21 cellular contexts compared by ENCODE assay signal in the genomic region with DNA sequence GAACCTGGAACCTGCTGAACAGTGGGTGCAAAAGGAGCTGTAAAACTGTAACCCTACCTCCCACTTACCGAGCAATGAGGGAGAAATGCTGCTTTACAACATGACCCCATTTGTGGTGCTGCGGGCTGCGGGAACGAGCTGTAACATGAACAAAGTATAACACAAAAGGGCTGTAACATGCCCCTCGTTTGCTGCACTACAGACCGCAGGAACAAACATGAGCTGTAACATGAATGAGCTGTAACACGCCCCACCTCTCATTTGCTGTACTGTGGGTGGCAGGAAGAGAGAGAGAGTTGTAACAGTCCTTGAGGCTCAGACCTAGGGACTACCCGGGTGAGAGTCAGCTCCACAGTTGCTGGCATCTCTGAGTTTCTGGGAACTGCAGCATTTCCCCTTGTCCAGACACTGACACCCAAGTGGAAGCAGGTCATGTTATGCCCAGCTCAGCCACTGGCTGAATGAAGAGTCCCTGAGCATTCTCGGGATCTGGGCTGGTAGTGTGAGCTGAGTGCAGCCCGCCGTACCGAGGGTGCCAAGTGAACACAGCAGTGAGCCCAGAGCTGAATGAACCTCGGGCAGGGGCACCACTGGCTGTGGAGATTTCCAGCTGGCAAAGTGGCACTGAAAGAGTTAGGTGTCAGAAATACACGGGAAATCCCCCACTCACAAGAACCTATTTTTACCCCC.
"Had no signal": no experiment of that assay in that cellular context is flagged by ENCODE, and none has a peak within 500 bp of the region (broad histone marks: within the 10 kb centered on the region; RNA-seq: fewer than 3 reads in every experiment).

No MANE protein-coding gene starts in this region.

- H3K4me1 ChIP-seq: adrenal gland, ascending aorta, left ventricle myocardium inferior, neural progenitor cell, sigmoid colon, stomach, suprapubic skin, tibial nerve had no signal

- H3K4me3 ChIP-seq: adrenal gland, ascending aorta, coronary artery, left ventricle myocardium inferior, neural progenitor cell, sigmoid colon, smooth muscle cell, stomach, suprapubic skin, tibial nerve had no signal

- H3K27me3 ChIP-seq: adrenal gland, ascending aorta, brain microvascular endothelial cell, neural progenitor cell, sigmoid colon, stomach, suprapubic skin, tibial nerve had no signal

- H3K4me1 Mint-ChIP-seq: naive thymus-derived CD8-positive, alpha-beta T cell; neural progenitor cell; stimulated activated memory B cell treated with anti-CD40 and anti-IgM and Interleukin-4, amounts not matched to agents 10 μg/mL and 1 μg/mL and 100 μg/mL, for 72 hours had no signal

- H3K4me3 Mint-ChIP-seq: activated naive CD8-positive, alpha-beta T cell; mesothelial cell of epicardium; naive thymus-derived CD8-positive, alpha-beta T cell; neural progenitor cell; stimulated activated memory B cell treated with anti-CD40 and anti-IgM and Interleukin-4, amounts not matched to agents 10 μg/mL and 1 μg/mL and 100 μg/mL, for 72 hours; T-helper 2 cell treated with Interferon-gamma antibody and Interleukin-4, amounts not matched to agents 5 μg/mL and 100 μg/mL, for 36 hours had no signal

- H2AFZ ChIP-seq: neural progenitor cell had no signal

- H3K4me2 ChIP-seq: neural progenitor cell, smooth muscle cell had no signal

- H3K27me3 Mint-ChIP-seq: activated naive CD8-positive, alpha-beta T cell; naive thymus-derived CD8-positive, alpha-beta T cell; stimulated activated memory B cell treated with anti-CD40 and anti-IgM and Interleukin-4, amounts not matched to agents 10 μg/mL and 1 μg/mL and 100 μg/mL, for 72 hours had no signal

- H3K9me3 ChIP-seq: adrenal gland, ascending aorta, stomach, suprapubic skin, tibial nerve had no signal

- H3K27ac Mint-ChIP-seq: activated naive CD8-positive, alpha-beta T cell; mesothelial cell of epicardium; naive thymus-derived CD8-positive, alpha-beta T cell; neural progenitor cell; stimulated activated memory B cell treated with anti-CD40 and anti-IgM and Interleukin-4, amounts not matched to agents 10 μg/mL and 1 μg/mL and 100 μg/mL, for 72 hours; T-helper 2 cell treated with Interferon-gamma antibody and Interleukin-4, amounts not matched to agents 5 μg/mL and 100 μg/mL, for 36 hours had no signal

- H3K27ac ChIP-seq: adrenal gland, ascending aorta, brain microvascular endothelial cell, coronary artery, left ventricle myocardium inferior, neural progenitor cell, sigmoid colon, stomach, suprapubic skin, tibial nerve had no signal

- ATAC-seq: naive thymus-derived CD8-positive, alpha-beta T cell; stimulated activated memory B cell treated with anti-CD40 and anti-IgM and Interleukin-4, amounts not matched to agents 10 μg/mL and 1 μg/mL and 100 μg/mL, for 72 hours had no signal

- H3K36me3 Mint-ChIP-seq: activated naive CD8-positive, alpha-beta T cell; mesothelial cell of epicardium; neural progenitor cell; stimulated activated memory B cell treated with anti-CD40 and anti-IgM and Interleukin-4, amounts not matched to agents 10 μg/mL and 1 μg/mL and 100 μg/mL, for 72 hours had no signal

- H3K9ac ChIP-seq: neural progenitor cell had no signal

- H3K36me3 ChIP-seq: adrenal gland, ascending aorta, brain microvascular endothelial cell, left ventricle myocardium inferior, neural progenitor cell, sigmoid colon, stomach, suprapubic skin, tibial nerve had no signal

- DNase-seq: activated CD4-positive, alpha-beta T cell treated with anti-CD3 and anti-CD28 coated beads for 1 hour; activated gamma-delta T cell treated with Interleukin-2 at 50 U/mL for 16 hours; activated T-cell treated with anti-CD3 and anti-CD28 coated beads, Interleukin-2, amount 50 U/mL, for 1 hour; adrenal gland; brain microvascular endothelial cell; left ventricle myocardium inferior; naive thymus-derived CD8-positive, alpha-beta T cell; sigmoid colon; stimulated activated CD4-positive, alpha-beta T cell treated with anti-CD3 and anti-CD28 coated beads, Interleukin-15, amount 100 ng/mL, for 24 hours; stomach had no signal

- FAIRE-seq: TTC549 had no signal
